Comparison of ENCODE assay signal across 13 cellular contexts in genomic region chr5:109080896-109081295, GRCh38.
"Had no signal": no experiment of that assay in that cellular context is flagged by ENCODE, and none has a peak within 500 bp of the region (broad histone marks: within the 10 kb centered on the region; RNA-seq: fewer than 3 reads in every experiment).

No MANE protein-coding gene starts in this region.

- DNase-seq: activated naive CD4-positive, alpha-beta T cell treated with anti-CD3 and anti-CD28 coated beads, Interleukin-2, amount 10 ng/mL, durations not matched to agents 7 days and 5 days; central memory CD4-positive, alpha-beta T cell; effector memory CD4-positive, alpha-beta T cell; kidney; stimulated activated CD4-positive, alpha-beta T cell treated with anti-CD3 and anti-CD28 coated beads, Interleukin-1b, Interleukin-23, amount 100 ng/mL, for 48 hours; stimulated activated naive B cell treated with anti-CD40 and anti-IgM and Interleukin-4, amounts not matched to agents 10 μg/mL and 1 μg/mL and 100 μg/mL, for 72 hours; substantia nigra; trophoblast cell had no signal

- H3K27me3 Mint-ChIP-seq: activated naive CD4-positive, alpha-beta T cell treated with anti-CD3 and anti-CD28 coated beads, Interleukin-2, amount 10 ng/mL, durations not matched to agents 7 days and 5 days; stimulated activated naive B cell treated with anti-CD40 and anti-IgM and Interleukin-4, amounts not matched to agents 10 μg/mL and 1 μg/mL and 100 μg/mL, for 72 hours had no signal

- H3K4me3 ChIP-seq: gastroesophageal sphincter had no signal

- H3K4me3 Mint-ChIP-seq: activated naive CD4-positive, alpha-beta T cell treated with anti-CD3 and anti-CD28 coated beads, Interleukin-2, amount 10 ng/mL, durations not matched to agents 7 days and 5 days; stimulated activated naive B cell treated with anti-CD40 and anti-IgM and Interleukin-4, amounts not matched to agents 10 μg/mL and 1 μg/mL and 100 μg/mL, for 72 hours; T-helper 2 cell treated with Interferon-gamma antibody and Interleukin-4, amounts not matched to agents 5 μg/mL and 100 μg/mL, for 36 hours had no signal

- H3K4me1 Mint-ChIP-seq: activated naive CD4-positive, alpha-beta T cell treated with anti-CD3 and anti-CD28 coated beads, Interleukin-2, amount 10 ng/mL, durations not matched to agents 7 days and 5 days; stimulated activated naive B cell treated with anti-CD40 and anti-IgM and Interleukin-4, amounts not matched to agents 10 μg/mL and 1 μg/mL and 100 μg/mL, for 72 hours had no signal

- H3K36me3 Mint-ChIP-seq: activated naive CD4-positive, alpha-beta T cell treated with anti-CD3 and anti-CD28 coated beads, Interleukin-2, amount 10 ng/mL, durations not matched to agents 7 days and 5 days; stimulated activated naive B cell treated with anti-CD40 and anti-IgM and Interleukin-4, amounts not matched to agents 10 μg/mL and 1 μg/mL and 100 μg/mL, for 72 hours had no signal

- H3K36me3 ChIP-seq: gastroesophageal sphincter had no signal

- H3K4me1 ChIP-seq: gastroesophageal sphincter had no signal

- ATAC-seq: activated CD4-positive, CD25-positive, alpha-beta regulatory T cell treated with anti-CD3 and anti-CD28 coated beads, Interleukin-2, amount 50 U/mL, for 24 hours; gastroesophageal sphincter; stimulated activated naive B cell treated with anti-CD40 and anti-IgM and Interleukin-4, amounts not matched to agents 10 μg/mL and 1 μg/mL and 100 μg/mL, for 72 hours had no signal

- H3K27ac ChIP-seq: epithelial cell of prostate, gastroesophageal sphincter had no signal

- H3K9me3 ChIP-seq: gastroesophageal sphincter had no signal

- H3K9me3 Mint-ChIP-seq: activated naive CD4-positive, alpha-beta T cell treated with anti-CD3 and anti-CD28 coated beads, Interleukin-2, amount 10 ng/mL, durations not matched to agents 7 days and 5 days; activated T-helper 2 cell treated with anti-CD3 and anti-CD28 coated beads, Interferon-gamma antibody, Interleukin-2, Interleukin-4, amounts not matched to agents 10 μg/mL and 5 μg/mL and 100 μg/mL, durations not matched to agents 14 hours and 24 hours and 36 hours; stimulated activated naive B cell treated with anti-CD40 and anti-IgM and Interleukin-4, amounts not matched to agents 10 μg/mL and 1 μg/mL and 100 μg/mL, for 72 hours; T-helper 2 cell treated with Interferon-gamma antibody and Interleukin-4, amounts not matched to agents 5 μg/mL and 100 μg/mL, for 36 hours had no signal

- H3K27ac Mint-ChIP-seq: activated naive CD4-positive, alpha-beta T cell treated with anti-CD3 and anti-CD28 coated beads, Interleukin-2, amount 10 ng/mL, durations not matched to agents 7 days and 5 days; activated T-helper 2 cell treated with anti-CD3 and anti-CD28 coated beads, Interferon-gamma antibody, Interleukin-2, Interleukin-4, amounts not matched to agents 10 μg/mL and 5 μg/mL and 100 μg/mL, durations not matched to agents 14 hours and 24 hours and 36 hours; stimulated activated naive B cell treated with anti-CD40 and anti-IgM and Interleukin-4, amounts not matched to agents 10 μg/mL and 1 μg/mL and 100 μg/mL, for 72 hours; T-helper 2 cell treated with Interferon-gamma antibody and Interleukin-4, amounts not matched to agents 5 μg/mL and 100 μg/mL, for 36 hours had no signal

- H3K27me3 ChIP-seq: gastroesophageal sphincter had no signal
